In genomic region chr1:107254306-107254705, GRCh38 we compare ENCODE assay signal across 15 cellular contexts.
"Had no signal": no experiment of that assay in that cellular context is flagged by ENCODE, and none has a peak within 500 bp of the region (broad histone marks: within the 10 kb centered on the region; RNA-seq: fewer than 3 reads in every experiment).

No MANE protein-coding gene starts in this region.

- H3K4me3 Mint-ChIP-seq: activated CD4-positive, alpha-beta T cell treated with anti-CD3 and anti-CD28 coated beads, Interleukin-2, amount 10 ng/mL, durations not matched to agents 7 days and 5 days; naive B cell had no signal

- DNase-seq: activated CD4-positive, alpha-beta T cell treated with anti-CD3 and anti-CD28 coated beads, Interleukin-2, amount 10 ng/mL, durations not matched to agents 7 days and 5 days; activated CD8-positive, alpha-beta memory T cell treated with anti-CD3 and anti-CD28 coated beads for 24 hours; activated naive CD4-positive, alpha-beta T cell treated with Interleukin-2 at 50 U/mL for 16 hours; colonic mucosa; effector memory CD4-positive, alpha-beta T cell; lower lobe of right lung; naive B cell; right cardiac atrium; small intestine; T1000; tibial artery; WERI-Rb-1 had no signal

- H3K9me3 Mint-ChIP-seq: activated CD4-positive, alpha-beta T cell treated with anti-CD3 and anti-CD28 coated beads, Interleukin-2, amount 10 ng/mL, durations not matched to agents 7 days and 5 days; naive B cell had no signal

- H3K4me1 ChIP-seq: colonic mucosa, gastroesophageal sphincter, lower lobe of right lung, tibial artery had no signal

- H3K27ac Mint-ChIP-seq: activated CD4-positive, alpha-beta T cell treated with anti-CD3 and anti-CD28 coated beads, Interleukin-2, amount 10 ng/mL, durations not matched to agents 7 days and 5 days; naive B cell had no signal

- H3K36me3 ChIP-seq: colonic mucosa, gastroesophageal sphincter, lower lobe of right lung, neutrophil, tibial artery, WERI-Rb-1 had no signal

- H3K27me3 ChIP-seq: colonic mucosa, gastroesophageal sphincter, neutrophil, tibial artery had no signal

- H3K27ac ChIP-seq: colonic mucosa, epithelial cell of prostate, gastroesophageal sphincter, lower lobe of right lung, neutrophil, tibial artery, WERI-Rb-1 had no signal

- H3K4me3 ChIP-seq: colonic mucosa, gastroesophageal sphincter, lower lobe of right lung, tibial artery had no signal

- H3K9me3 ChIP-seq: colonic mucosa, gastroesophageal sphincter, lower lobe of right lung, neutrophil, tibial artery had no signal

- ATAC-seq: gastroesophageal sphincter, lower lobe of right lung, right cardiac atrium had no signal
